8 cellular contexts compared by ENCODE assay signal in the genomic region with DNA sequence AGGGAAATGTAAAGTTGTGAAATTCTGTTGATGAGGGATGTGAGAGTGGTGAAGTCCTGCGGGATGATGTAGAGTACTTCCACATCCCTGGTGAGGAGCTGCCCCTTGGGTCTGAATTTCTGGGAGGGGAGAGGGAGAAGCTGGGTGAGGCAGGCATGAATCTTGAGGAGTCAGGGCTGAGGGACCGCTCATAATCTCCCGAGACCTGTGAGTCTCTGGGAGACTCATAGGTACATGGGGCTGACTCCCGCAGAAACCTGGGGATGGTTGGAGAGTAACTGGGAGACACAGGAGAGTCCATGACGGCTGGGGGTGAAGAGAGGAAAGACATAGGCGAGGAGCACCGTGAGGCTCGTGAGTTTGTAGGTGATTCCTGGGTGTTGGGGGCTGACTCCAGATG.
DNase-seq lines count a peak whose midpoint lies in the region; ATAC-seq and TF ChIP-seq lines count a peak whose summit lies in the region.
"Not testable (repeated sequence)": the region's sequence is repeated elsewhere in the genome, so short reads cannot be mapped to it uniquely, and the experiment has no call there.

No MANE protein-coding gene starts in this region.

- not testable (repeated sequence) for H3K4me1 ChIP-seq in SJCRH30; lung (ENCODE audit: control insufficient read depth in 2 of 2, insufficient read depth in 2 of 2, low read length in 2 of 2); sigmoid colon; transverse colon

- TF ChIP-seq POLR2A in sigmoid colon (IDR thresholded peaks at IDR 0.05); transverse colon (IDR thresholded peaks at IDR 0.05): not testable (repeated sequence)

- H3K9me3 ChIP-seq in SJCRH30 (replicated peaks); iPS-18c (ENCODE audit: control insufficient read depth, insufficient read depth, low read length); lung (ENCODE audit: control insufficient read depth in 2 of 2, insufficient read depth in 1 of 2, low read length in 1 of 2); sigmoid colon; transverse colon: not testable (repeated sequence)

- not testable (repeated sequence) for H3K27ac ChIP-seq in SJCRH30; lung (ENCODE audit: low read depth in 1 of 2, low read length in 1 of 2); sigmoid colon; transverse colon

- H3K27me3 ChIP-seq in SJCRH30; lung (ENCODE audit: control insufficient read depth, insufficient read depth); sigmoid colon; transverse colon: not testable (repeated sequence)

- TF ChIP-seq CTCF in AG10803 (conservative IDR thresholded peaks at IDR 0.05; ENCODE audit: low read length); lung (IDR thresholded peaks at IDR 0.05; ENCODE audit: control extremely low read depth, extremely low read depth); sigmoid colon (IDR thresholded peaks at IDR 0.05); transverse colon (IDR thresholded peaks at IDR 0.05): not testable (repeated sequence)

- 77 to 88% methylated on average over 8 of the region's 8 CpGs for WGBS in lung, 2 donors
- 85 to 90% methylated on average over 8 of the region's 8 CpGs for WGBS in sigmoid colon, 2 donors
- 82 to 92% methylated on average over 1 to 8 of the region's 8 CpGs for WGBS in transverse colon (ENCODE audit: low coverage in 1 of 2), 2 donors

- TF ChIP-seq EP300 in sigmoid colon (IDR thresholded peaks at IDR 0.05); transverse colon (IDR thresholded peaks at IDR 0.05; ENCODE audit: low read depth): not testable (repeated sequence)

- intact Hi-C loops in left cardiac atrium (cut with DNase I); sigmoid colon (cut with DNase I); transverse colon (cut with DNase I; ENCODE audit: low total_unique reads): not testable (repeated sequence)

- H3K36me3 ChIP-seq in SJCRH30; lung (ENCODE audit: control insufficient read depth in 2 of 2, insufficient read depth in 2 of 2, low read length in 2 of 2); sigmoid colon; transverse colon: not testable (repeated sequence)

- DNase-seq in AG10803 (ENCODE audit: low read depth) (peak; percentile 7), H4 (ENCODE audit: low spot score) (peak; percentile 34), SJCRH30 (peak; percentile 12 to 20), left cardiac atrium (peak; percentile 62), lung (ENCODE audit: low spot score) (peak; percentile 44), sigmoid colon (peak; percentile 85), transverse colon (peak; percentile 20)

- not testable (repeated sequence) for H3K4me3 ChIP-seq in AG10803 (ENCODE audit: low read length); SJCRH30; lung; sigmoid colon; transverse colon
- peak overlapping the region; percentile 20; the same call in 1 of the 2 replicates for H3K4me3 ChIP-seq in iPS-18c (ENCODE audit: insufficient read depth, low read depth, low read length)

- not testable (repeated sequence) for ATAC-seq in left cardiac atrium; lung (ENCODE audit: insufficient read depth, low FRiP score)

- in situ Hi-C loops in transverse colon (cut with MboI; ENCODE audit: low pct_ligation_motif_present in 1 of 4, low pct_unique_long_range_greater_than_20kb in 1 of 4, low sequenced_read_pairs in 3 of 4), result not testable (repeated sequence)

Comparison
In these comparisons a context has a peak if more than half of its experiments do, and no peak if none do; other contexts are left out.
1. DNase-seq: peak in every context shown above with its lines; median percentile 85 in sigmoid colon; 62 in left cardiac atrium; 44 in lung; 34 in H4; 20 in transverse colon; 16 in SJCRH30; 7 in AG10803.